Comparison of ENCODE assay signal across 1 cellular context in the genomic region with DNA sequence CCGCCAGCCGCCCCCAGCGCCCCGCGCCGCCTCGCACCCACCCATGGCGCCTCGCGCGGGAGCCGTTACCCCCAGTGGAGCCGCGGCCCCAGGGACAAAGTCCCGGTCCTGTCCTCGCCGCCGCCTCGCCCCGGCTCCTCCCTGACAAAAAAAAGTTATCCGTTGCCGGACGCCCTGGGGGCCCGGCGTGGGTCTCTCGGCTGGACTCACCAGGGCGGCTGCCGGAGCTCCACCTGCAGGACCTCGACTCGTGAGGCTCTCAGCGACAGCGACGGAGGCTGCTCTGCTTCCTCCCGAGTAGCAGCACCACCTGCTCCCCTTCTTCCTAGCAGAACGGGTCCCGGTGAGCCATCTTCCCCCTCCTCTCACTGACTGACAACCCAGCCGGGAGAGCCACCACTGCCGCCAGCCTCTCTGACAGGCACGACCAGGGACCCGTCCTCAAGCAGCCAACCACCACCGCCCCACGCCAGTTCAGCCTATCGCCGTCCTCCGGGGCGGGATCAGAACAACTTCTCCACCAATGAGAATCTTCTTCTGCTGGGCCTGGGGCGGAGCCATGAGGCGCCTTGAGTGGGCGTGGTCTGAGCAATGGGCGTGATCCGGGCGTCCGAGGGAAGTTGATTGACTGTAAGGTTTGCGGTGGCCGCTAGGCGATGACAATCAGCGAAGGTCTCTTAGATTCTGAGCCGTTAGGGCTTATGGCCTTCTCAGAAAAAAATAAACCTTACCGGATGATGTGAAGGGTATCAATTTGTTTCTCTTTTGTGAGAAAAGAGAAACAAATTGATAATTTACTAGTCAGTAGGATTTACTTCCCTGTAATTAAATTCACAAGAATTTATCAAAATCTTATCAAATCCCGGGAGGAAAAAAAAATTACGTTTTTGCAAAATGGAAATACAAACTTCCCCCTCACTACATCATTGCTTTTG.
TF ChIP-seq lines count a peak whose summit lies in the region.

A gene (minus strand): TSS at position 416 of the 935 bp plus-strand sequence. CDS start 23,019 bp downstream, outside the sequence.

TF ChIP-seq in K562, 482 proteins besides CTCF, POLR2A, EP300 and RAD21 (continued from another document and continues in another):
- TF ChIP-seq, protein P1, sequence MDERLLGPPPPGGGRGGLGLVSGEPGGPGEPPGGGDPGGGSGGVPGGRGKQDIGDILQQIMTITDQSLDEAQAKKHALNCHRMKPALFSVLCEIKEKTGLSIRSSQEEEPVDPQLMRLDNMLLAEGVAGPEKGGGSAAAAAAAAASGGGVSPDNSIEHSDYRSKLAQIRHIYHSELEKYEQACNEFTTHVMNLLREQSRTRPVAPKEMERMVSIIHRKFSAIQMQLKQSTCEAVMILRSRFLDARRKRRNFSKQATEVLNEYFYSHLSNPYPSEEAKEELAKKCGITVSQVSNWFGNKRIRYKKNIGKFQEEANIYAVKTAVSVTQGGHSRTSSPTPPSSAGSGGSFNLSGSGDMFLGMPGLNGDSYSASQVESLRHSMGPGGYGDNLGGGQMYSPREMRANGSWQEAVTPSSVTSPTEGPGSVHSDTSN (CRISPR knock-in tag; IDR thresholded peaks at IDR 0.05; ENCODE audit: low read depth), result peak; percentile 68; the same call in 1 of the 2 replicates
- TF ChIP-seq, protein P1 (tag; conservative IDR thresholded peaks at IDR 0.05; ENCODE audit: low read depth), result peak; percentile 99
- peak; percentile 57; the same call in 1 of the 2 replicates for TF ChIP-seq ESRRA (IDR thresholded peaks at IDR 0.05; ENCODE audit: borderline replicate concordance, low read depth)
- no peak for TF ChIP-seq ZFP30 (CRISPR knock-in tag; IDR thresholded peaks at IDR 0.05; ENCODE audit: borderline replicate concordance)
- no peak for TF ChIP-seq SREBF2 (CRISPR knock-in tag; IDR thresholded peaks at IDR 0.05)
- TF ChIP-seq ILK (tag; IDR thresholded peaks at IDR 0.05; ENCODE audit: borderline replicate concordance, low read depth), result no peak
- no peak for TF ChIP-seq ETV1 (tag; conservative IDR thresholded peaks at IDR 0.05; ENCODE audit: low read depth)
- no peak; the same call in none of the 2 replicates for TF ChIP-seq MYC (IDR thresholded peaks at IDR 0.05; ENCODE audit: low read depth, low read length)
- no peak for TF ChIP-seq MYC (CRISPR knock-in tag; IDR thresholded peaks at IDR 0.05; ENCODE audit: borderline replicate concordance, low read depth)
- TF ChIP-seq, protein P2, sequence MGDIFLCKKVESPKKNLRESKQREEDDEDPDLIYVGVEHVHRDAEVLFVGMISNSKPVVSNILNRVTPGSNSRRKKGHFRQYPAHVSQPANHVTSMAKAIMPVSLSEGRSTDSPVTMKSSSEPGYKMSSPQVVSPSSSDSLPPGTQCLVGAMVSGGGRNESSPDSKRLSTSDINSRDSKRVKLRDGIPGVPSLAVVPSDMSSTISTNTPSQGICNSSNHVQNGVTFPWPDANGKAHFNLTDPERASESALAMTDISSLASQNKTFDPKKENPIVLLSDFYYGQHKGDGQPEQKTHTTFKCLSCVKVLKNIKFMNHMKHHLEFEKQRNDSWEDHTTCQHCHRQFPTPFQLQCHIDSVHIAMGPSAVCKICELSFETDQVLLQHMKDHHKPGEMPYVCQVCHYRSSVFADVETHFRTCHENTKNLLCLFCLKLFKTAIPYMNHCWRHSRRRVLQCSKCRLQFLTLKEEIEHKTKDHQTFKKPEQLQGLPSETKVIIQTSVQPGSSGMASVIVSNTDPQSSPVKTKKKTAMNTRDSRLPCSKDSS (IDR thresholded peaks at IDR 0.05; ENCODE audit: low read depth, partially characterized antibody), result no peak
- TF ChIP-seq, protein P3, sequence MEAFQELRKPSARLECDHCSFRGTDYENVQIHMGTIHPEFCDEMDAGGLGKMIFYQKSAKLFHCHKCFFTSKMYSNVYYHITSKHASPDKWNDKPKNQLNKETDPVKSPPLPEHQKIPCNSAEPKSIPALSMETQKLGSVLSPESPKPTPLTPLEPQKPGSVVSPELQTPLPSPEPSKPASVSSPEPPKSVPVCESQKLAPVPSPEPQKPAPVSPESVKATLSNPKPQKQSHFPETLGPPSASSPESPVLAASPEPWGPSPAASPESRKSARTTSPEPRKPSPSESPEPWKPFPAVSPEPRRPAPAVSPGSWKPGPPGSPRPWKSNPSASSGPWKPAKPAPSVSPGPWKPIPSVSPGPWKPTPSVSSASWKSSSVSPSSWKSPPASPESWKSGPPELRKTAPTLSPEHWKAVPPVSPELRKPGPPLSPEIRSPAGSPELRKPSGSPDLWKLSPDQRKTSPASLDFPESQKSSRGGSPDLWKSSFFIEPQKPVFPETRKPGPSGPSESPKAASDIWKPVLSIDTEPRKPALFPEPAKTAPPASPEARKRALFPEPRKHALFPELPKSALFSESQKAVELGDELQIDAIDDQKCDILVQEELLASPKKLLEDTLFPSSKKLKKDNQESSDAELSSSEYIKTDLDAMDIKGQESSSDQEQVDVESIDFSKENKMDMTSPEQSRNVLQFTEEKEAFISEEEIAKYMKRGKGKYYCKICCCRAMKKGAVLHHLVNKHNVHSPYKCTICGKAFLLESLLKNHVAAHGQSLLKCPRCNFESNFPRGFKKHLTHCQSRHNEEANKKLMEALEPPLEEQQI (IDR thresholded peaks at IDR 0.05), result no peak
- TF ChIP-seq TSC22D4 (tag; IDR thresholded peaks at IDR 0.05), result no peak
- TF ChIP-seq ZNF124 (CRISPR knock-in tag; IDR thresholded peaks at IDR 0.05), result no peak
- TF ChIP-seq, protein P4, sequence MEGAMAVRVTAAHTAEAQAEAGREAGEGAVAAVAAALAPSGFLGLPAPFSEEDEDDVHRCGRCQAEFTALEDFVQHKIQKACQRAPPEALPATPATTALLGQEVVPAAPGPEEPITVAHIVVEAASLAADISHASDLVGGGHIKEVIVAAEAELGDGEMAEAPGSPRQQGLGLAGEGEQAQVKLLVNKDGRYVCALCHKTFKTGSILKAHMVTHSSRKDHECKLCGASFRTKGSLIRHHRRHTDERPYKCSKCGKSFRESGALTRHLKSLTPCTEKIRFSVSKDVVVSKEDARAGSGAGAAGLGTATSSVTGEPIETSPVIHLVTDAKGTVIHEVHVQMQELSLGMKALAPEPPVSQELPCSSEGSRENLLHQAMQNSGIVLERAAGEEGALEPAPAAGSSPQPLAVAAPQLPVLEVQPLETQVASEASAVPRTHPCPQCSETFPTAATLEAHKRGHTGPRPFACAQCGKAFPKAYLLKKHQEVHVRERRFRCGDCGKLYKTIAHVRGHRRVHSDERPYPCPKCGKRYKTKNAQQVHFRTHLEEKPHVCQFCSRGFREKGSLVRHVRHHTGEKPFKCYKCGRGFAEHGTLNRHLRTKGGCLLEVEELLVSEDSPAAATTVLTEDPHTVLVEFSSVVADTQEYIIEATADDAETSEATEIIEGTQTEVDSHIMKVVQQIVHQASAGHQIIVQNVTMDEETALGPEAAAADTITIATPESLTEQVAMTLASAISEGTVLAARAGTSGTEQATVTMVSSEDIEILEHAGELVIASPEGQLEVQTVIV (CRISPR knock-in tag; IDR thresholded peaks at IDR 0.05; ENCODE audit: borderline replicate concordance), result no peak
- TF ChIP-seq POLR2AphosphoS5 (IDR thresholded peaks at IDR 0.05; ENCODE audit: control insufficient read depth, insufficient read depth, low read depth, low read length), result peak; percentile 92
- peak; percentile 45; the same call in 1 of the 2 replicates for TF ChIP-seq CTBP1 (IDR thresholded peaks at IDR 0.05; ENCODE audit: borderline replicate concordance)
- no peak for TF ChIP-seq RBM22 (IDR thresholded peaks at IDR 0.05; ENCODE audit: low read depth, low read length, poor library complexity, severe bottlenecking)
- TF ChIP-seq, protein P5, sequence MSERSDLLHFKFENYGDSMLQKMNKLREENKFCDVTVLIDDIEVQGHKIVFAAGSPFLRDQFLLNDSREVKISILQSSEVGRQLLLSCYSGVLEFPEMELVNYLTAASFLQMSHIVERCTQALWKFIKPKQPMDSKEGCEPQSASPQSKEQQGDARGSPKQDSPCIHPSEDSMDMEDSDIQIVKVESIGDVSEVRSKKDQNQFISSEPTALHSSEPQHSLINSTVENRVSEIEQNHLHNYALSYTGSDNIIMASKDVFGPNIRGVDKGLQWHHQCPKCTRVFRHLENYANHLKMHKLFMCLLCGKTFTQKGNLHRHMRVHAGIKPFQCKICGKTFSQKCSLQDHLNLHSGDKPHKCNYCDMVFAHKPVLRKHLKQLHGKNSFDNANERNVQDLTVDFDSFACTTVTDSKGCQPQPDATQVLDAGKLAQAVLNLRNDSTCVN (CRISPR knock-in tag; IDR thresholded peaks at IDR 0.05), result no peak
- no peak for TF ChIP-seq RCOR1 (IDR thresholded peaks at IDR 0.05; ENCODE audit: borderline replicate concordance in 1 of 2, low read depth in 2 of 2, low read length in 2 of 2)
- TF ChIP-seq ZC3H4 (CRISPR knock-in tag; IDR thresholded peaks at IDR 0.05; ENCODE audit: borderline replicate concordance), result no peak
- TF ChIP-seq, protein P6, sequence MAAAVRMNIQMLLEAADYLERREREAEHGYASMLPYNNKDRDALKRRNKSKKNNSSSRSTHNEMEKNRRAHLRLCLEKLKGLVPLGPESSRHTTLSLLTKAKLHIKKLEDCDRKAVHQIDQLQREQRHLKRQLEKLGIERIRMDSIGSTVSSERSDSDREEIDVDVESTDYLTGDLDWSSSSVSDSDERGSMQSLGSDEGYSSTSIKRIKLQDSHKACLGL (CRISPR knock-in tag; IDR thresholded peaks at IDR 0.05; ENCODE audit: borderline replicate concordance, poor library complexity, severe bottlenecking), result no peak
- no peak for TF ChIP-seq NCOA4 (IDR thresholded peaks at IDR 0.05; ENCODE audit: partially characterized antibody)
- TF ChIP-seq, protein P7, sequence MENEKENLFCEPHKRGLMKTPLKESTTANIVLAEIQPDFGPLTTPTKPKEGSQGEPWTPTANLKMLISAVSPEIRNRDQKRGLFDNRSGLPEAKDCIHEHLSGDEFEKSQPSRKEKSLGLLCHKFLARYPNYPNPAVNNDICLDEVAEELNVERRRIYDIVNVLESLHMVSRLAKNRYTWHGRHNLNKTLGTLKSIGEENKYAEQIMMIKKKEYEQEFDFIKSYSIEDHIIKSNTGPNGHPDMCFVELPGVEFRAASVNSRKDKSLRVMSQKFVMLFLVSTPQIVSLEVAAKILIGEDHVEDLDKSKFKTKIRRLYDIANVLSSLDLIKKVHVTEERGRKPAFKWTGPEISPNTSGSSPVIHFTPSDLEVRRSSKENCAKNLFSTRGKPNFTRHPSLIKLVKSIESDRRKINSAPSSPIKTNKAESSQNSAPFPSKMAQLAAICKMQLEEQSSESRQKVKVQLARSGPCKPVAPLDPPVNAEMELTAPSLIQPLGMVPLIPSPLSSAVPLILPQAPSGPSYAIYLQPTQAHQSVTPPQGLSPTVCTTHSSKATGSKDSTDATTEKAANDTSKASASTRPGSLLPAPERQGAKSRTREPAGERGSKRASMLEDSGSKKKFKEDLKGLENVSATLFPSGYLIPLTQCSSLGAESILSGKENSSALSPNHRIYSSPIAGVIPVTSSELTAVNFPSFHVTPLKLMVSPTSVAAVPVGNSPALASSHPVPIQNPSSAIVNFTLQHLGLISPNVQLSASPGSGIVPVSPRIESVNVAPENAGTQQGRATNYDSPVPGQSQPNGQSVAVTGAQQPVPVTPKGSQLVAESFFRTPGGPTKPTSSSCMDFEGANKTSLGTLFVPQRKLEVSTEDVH (IDR thresholded peaks at IDR 0.05; ENCODE audit: low read depth, partially characterized antibody), result no peak
- TF ChIP-seq IRF2 (CRISPR knock-in tag; IDR thresholded peaks at IDR 0.05), result no peak
- no peak for TF ChIP-seq ZNF766 (CRISPR knock-in tag; conservative IDR thresholded peaks at IDR 0.05)
- TF ChIP-seq SAFB2 (IDR thresholded peaks at IDR 0.05; ENCODE audit: borderline replicate concordance, low read depth, low read length, severe bottlenecking), result no peak
- no peak for TF ChIP-seq KDM2B (CRISPR knock-in tag; IDR thresholded peaks at IDR 0.05)
- TF ChIP-seq, protein P8, sequence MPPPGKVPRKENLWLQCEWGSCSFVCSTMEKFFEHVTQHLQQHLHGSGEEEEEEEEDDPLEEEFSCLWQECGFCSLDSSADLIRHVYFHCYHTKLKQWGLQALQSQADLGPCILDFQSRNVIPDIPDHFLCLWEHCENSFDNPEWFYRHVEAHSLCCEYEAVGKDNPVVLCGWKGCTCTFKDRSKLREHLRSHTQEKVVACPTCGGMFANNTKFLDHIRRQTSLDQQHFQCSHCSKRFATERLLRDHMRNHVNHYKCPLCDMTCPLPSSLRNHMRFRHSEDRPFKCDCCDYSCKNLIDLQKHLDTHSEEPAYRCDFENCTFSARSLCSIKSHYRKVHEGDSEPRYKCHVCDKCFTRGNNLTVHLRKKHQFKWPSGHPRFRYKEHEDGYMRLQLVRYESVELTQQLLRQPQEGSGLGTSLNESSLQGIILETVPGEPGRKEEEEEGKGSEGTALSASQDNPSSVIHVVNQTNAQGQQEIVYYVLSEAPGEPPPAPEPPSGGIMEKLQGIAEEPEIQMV (tag; conservative IDR thresholded peaks at IDR 0.05; ENCODE audit: low read depth), result no peak
- TF ChIP-seq, protein P9, sequence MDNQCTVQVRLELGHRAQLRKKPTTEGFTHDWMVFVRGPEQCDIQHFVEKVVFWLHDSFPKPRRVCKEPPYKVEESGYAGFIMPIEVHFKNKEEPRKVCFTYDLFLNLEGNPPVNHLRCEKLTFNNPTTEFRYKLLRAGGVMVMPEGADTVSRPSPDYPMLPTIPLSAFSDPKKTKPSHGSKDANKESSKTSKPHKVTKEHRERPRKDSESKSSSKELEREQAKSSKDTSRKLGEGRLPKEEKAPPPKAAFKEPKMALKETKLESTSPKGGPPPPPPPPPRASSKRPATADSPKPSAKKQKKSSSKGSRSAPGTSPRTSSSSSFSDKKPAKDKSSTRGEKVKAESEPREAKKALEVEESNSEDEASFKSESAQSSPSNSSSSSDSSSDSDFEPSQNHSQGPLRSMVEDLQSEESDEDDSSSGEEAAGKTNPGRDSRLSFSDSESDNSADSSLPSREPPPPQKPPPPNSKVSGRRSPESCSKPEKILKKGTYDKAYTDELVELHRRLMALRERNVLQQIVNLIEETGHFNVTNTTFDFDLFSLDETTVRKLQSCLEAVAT (IDR thresholded peaks at IDR 0.05), result peak in 1 of 2 experiments; percentile 89; a peak in 1 of 4 replicates
- no peak for TF ChIP-seq TCF7 (IDR thresholded peaks at IDR 0.05; ENCODE audit: borderline replicate concordance)
- TF ChIP-seq, protein P10, sequence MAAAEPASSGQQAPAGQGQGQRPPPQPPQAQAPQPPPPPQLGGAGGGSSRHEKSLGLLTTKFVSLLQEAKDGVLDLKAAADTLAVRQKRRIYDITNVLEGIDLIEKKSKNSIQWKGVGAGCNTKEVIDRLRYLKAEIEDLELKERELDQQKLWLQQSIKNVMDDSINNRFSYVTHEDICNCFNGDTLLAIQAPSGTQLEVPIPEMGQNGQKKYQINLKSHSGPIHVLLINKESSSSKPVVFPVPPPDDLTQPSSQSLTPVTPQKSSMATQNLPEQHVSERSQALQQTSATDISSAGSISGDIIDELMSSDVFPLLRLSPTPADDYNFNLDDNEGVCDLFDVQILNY (CRISPR knock-in tag; IDR thresholded peaks at IDR 0.05), result no peak
- peak; percentile 51; the same call in 1 of the 2 replicates for TF ChIP-seq L3MBTL2 (IDR thresholded peaks at IDR 0.05)
- TF ChIP-seq ZSCAN29 (IDR thresholded peaks at IDR 0.05), result no peak
- TF ChIP-seq OTX1 (CRISPR knock-in tag; IDR thresholded peaks at IDR 0.05), result 0 out of 2 replicates have a peak, but pooled peaks have one; percentile 25
- TF ChIP-seq TCFL5 (CRISPR knock-in tag; conservative IDR thresholded peaks at IDR 0.05), result no peak
- TF ChIP-seq BACH1 (tag; IDR thresholded peaks at IDR 0.05), result no peak
- TF ChIP-seq FOXK1 (CRISPR knock-in tag; IDR thresholded peaks at IDR 0.05; ENCODE audit: borderline replicate concordance), result no peak
- TF ChIP-seq BRD9 (IDR thresholded peaks at IDR 0.05; ENCODE audit: low read depth, partially characterized antibody), result no peak
